ENCODE assay signal across 8 cellular contexts in the genomic region with DNA sequence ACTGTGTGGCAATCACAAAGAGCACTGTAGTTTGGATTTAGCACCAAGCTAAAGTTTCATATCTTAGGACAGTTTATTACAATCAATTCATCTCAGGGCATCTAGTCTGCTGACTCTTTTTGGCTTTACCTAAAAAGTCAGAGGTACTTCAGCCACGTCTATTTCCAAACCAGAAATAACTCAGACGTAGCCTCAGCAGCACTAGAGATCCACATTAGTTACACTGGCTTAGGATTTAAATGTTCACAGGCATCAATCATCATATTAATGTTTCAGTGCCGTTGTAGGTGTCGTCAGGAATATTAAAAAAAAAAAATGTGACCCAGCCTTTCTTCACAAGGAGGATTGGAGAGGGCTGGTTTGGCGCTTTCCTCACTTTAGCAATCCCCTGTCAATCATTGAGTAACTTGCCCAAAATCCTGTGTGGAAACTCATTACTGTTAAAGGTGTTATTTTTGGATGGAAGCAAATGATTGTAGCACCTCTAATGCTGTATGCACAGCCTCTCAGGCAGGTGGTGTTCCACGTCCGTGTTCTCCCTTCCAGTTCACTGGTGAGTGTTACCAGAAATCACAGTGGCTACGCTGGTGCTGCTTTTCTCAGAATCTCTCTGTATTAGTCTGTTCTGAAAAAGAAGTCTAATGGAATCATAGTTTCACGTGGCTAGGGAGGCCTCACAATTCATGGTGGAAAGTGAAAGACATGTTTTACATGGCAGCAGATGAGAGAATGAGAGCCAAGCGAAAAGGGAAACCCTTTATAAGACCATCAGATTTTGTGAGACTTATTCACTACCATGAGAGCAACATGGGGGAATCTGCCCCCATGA. TPM values are rescaled to one million over a fixed set of nuclear protein-coding genes. Genes with fewer than 3 reads are reported as not detected.
A peak's percentile ranks its signal among the peaks of the same experiment; 100 is the strongest.
DNase-seq lines count a peak whose midpoint lies in the region; ATAC-seq lines count a peak whose summit lies in the region.

No MANE protein-coding gene starts in this region.

- intact Hi-C loops in activated T-helper 2 cell treated with anti-CD3 and anti-CD28 coated beads, Interferon-gamma antibody, Interleukin-2, Interleukin-4, amounts not matched to agents 10 μg/mL and 5 μg/mL and 100 μg/mL, durations not matched to agents 14 hours and 24 hours and 36 hours (cut with micrococcal nuclease), result loop anchor here (1.0 kb wide), 4 partner anchors 14 to 56 kb away; no protein-coding TSS in a partner anchor

- peak overlapping the region; percentile 82 for H3K27ac Mint-ChIP-seq in activated T-helper 2 cell treated with anti-CD3 and anti-CD28 coated beads, Interferon-gamma antibody, Interleukin-2, Interleukin-4, amounts not matched to agents 10 μg/mL and 5 μg/mL and 100 μg/mL, durations not matched to agents 14 hours and 24 hours and 36 hours
- peak overlapping the region; percentile 93 to 97 for H3K27ac Mint-ChIP-seq in stimulated activated naive CD8-positive, alpha-beta T cell treated with anti-CD3 and anti-CD28 coated beads, Interleukin-15, amount 100 ng/mL, for 72 hours

- DNase-seq in stimulated activated CD4-positive, alpha-beta T cell treated with anti-CD3 and anti-CD28 coated beads, Interleukin-12 subunit alpha, Interleukin-12 subunit beta, amount 100 ng/mL, for 24 hours (ENCODE audit: low read depth in 2 of 2), result peak; percentile 4 to 45
- DNase-seq in stimulated activated CD4-positive, alpha-beta T cell treated with anti-CD3 and anti-CD28 coated beads, Interleukin-4, amount 100 ng/mL, for 1 hour, result no peak
- no peak for DNase-seq in activated T-helper 2 cell treated with anti-CD3 and anti-CD28 coated beads, Interferon-gamma antibody, Interleukin-2, Interleukin-4, amounts not matched to agents 10 μg/mL and 5 μg/mL and 100 μg/mL, durations not matched to agents 14 hours and 24 hours and 36 hours (ENCODE audit: low spot score)
- DNase-seq in stimulated activated naive CD8-positive, alpha-beta T cell treated with anti-CD3 and anti-CD28 coated beads, Interleukin-15, amount 100 ng/mL, for 72 hours, result peak; percentile 46 to 78
- DNase-seq in NOMO-1 (lab: John Stamatoyannopoulos, UW; ENCODE audit: unreplicated experiment in 2 of 2) (no peak), NCI-H2227 treated with DMSO at 0.1 percent for 48 hours (lab: John Stamatoyannopoulos, UW) (no peak), foreskin melanocyte (no peak)

- H3K4me1 Mint-ChIP-seq in activated T-helper 2 cell treated with anti-CD3 and anti-CD28 coated beads, Interferon-gamma antibody, Interleukin-2, Interleukin-4, amounts not matched to agents 10 μg/mL and 5 μg/mL and 100 μg/mL, durations not matched to agents 14 hours and 24 hours and 36 hours (ENCODE audit: low read depth), result peaks cover 71% of the 10 kb centered on the region
- peaks cover 90% of the 10 kb centered on the region for H3K4me1 Mint-ChIP-seq in stimulated activated naive CD8-positive, alpha-beta T cell treated with anti-CD3 and anti-CD28 coated beads, Interleukin-15, amount 100 ng/mL, for 72 hours

- peak overlapping the region; percentile 61 for H3K4me3 Mint-ChIP-seq in activated T-helper 2 cell treated with anti-CD3 and anti-CD28 coated beads, Interferon-gamma antibody, Interleukin-2, Interleukin-4, amounts not matched to agents 10 μg/mL and 5 μg/mL and 100 μg/mL, durations not matched to agents 14 hours and 24 hours and 36 hours (ENCODE audit: low read depth)
- peak overlapping the region; percentile 80 to 86 for H3K4me3 Mint-ChIP-seq in stimulated activated naive CD8-positive, alpha-beta T cell treated with anti-CD3 and anti-CD28 coated beads, Interleukin-15, amount 100 ng/mL, for 72 hours

- no peaks in the 10 kb centered on the region for H3K9me3 Mint-ChIP-seq in activated T-helper 2 cell treated with anti-CD3 and anti-CD28 coated beads, Interferon-gamma antibody, Interleukin-2, Interleukin-4, amounts not matched to agents 10 μg/mL and 5 μg/mL and 100 μg/mL, durations not matched to agents 14 hours and 24 hours and 36 hours
- H3K9me3 Mint-ChIP-seq in stimulated activated naive CD8-positive, alpha-beta T cell treated with anti-CD3 and anti-CD28 coated beads, Interleukin-15, amount 100 ng/mL, for 72 hours, result no peaks in the 10 kb centered on the region

- peak; percentile 72 for ATAC-seq in HG02981 (IDR thresholded peaks at IDR 0.05; ENCODE audit: unreplicated experiment)
- peak; percentile 97 for ATAC-seq in stimulated activated naive CD8-positive, alpha-beta T cell treated with anti-CD3 and anti-CD28 coated beads, Interleukin-15, amount 100 ng/mL, for 72 hours

- H3K36me3 Mint-ChIP-seq in activated T-helper 2 cell treated with anti-CD3 and anti-CD28 coated beads, Interferon-gamma antibody, Interleukin-2, Interleukin-4, amounts not matched to agents 10 μg/mL and 5 μg/mL and 100 μg/mL, durations not matched to agents 14 hours and 24 hours and 36 hours (ENCODE audit: low read depth), result peaks cover 34% of the 10 kb centered on the region

- no peaks in the 10 kb centered on the region for H3K27me3 Mint-ChIP-seq in activated T-helper 2 cell treated with anti-CD3 and anti-CD28 coated beads, Interferon-gamma antibody, Interleukin-2, Interleukin-4, amounts not matched to agents 10 μg/mL and 5 μg/mL and 100 μg/mL, durations not matched to agents 14 hours and 24 hours and 36 hours (ENCODE audit: low read depth)
- no peaks in the 10 kb centered on the region for H3K27me3 Mint-ChIP-seq in stimulated activated naive CD8-positive, alpha-beta T cell treated with anti-CD3 and anti-CD28 coated beads, Interleukin-15, amount 100 ng/mL, for 72 hours

RNA-seq across cellular contexts. Expression of a gene that starts 45.4 kb away (rescaled TPM):
- 105 and 118 TPM in 2 replicates for total RNA-seq in activated T-helper 2 cell treated with anti-CD3 and anti-CD28 coated beads, Interferon-gamma antibody, Interleukin-2, Interleukin-4, amounts not matched to agents 10 μg/mL and 5 μg/mL and 100 μg/mL, durations not matched to agents 14 hours and 24 hours and 36 hours

Comparison
In these comparisons a context has a peak if more than half of its experiments do, and no peak if none do; other contexts are left out.
1. DNase-seq: peak in stimulated activated CD4-positive, alpha-beta T cell treated with anti-CD3 and anti-CD28 coated beads, Interleukin-12 subunit alpha, Interleukin-12 subunit beta, amount 100 ng/mL, for 24 hours (2 of 2) and stimulated activated naive CD8-positive, alpha-beta T cell treated with anti-CD3 and anti-CD28 coated beads, Interleukin-15, amount 100 ng/mL, for 72 hours (2 of 2); none in stimulated activated CD4-positive, alpha-beta T cell treated with anti-CD3 and anti-CD28 coated beads, Interleukin-4, amount 100 ng/mL, for 1 hour (single experiment), activated T-helper 2 cell treated with anti-CD3 and anti-CD28 coated beads, Interferon-gamma antibody, Interleukin-2, Interleukin-4, amounts not matched to agents 10 μg/mL and 5 μg/mL and 100 μg/mL, durations not matched to agents 14 hours and 24 hours and 36 hours (single experiment), NOMO-1 (0 of 2), NCI-H2227 treated with DMSO at 0.1 percent for 48 hours (single experiment) and foreskin melanocyte (single experiment).